Comparison of ENCODE assay signal across 9 cellular contexts in the genomic region with DNA sequence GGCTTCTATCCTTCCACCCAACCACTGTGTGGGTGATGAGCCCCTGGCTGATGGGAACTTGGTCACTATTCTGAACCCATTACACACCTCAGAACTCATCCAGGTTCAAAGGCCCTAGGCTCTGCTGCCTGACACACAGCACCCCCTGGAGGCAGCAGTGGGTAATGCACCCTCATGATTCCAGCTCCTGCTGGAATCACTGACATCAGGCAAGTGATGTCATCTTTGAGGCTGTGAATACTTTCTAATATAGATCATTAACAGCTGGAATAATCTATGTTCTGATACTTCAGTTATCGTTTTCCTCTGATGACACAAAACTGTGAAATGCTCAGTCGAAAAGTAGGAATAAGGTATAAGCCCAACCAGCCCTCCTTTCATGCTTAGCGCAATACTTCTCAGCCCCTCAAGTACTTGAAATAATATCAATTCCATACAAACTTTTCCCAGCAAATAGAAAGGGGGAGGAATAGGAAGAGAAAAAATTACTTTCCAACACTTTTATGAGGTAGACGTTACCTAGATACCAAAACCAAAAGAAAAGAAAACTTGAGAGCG. TPM values are rescaled to one million over a fixed set of nuclear protein-coding genes. Genes with fewer than 3 reads are reported as not detected.
DNase-seq lines count a peak whose midpoint lies in the region; ATAC-seq and TF ChIP-seq lines count a peak whose summit lies in the region.
"Had no signal": no experiment of that assay in that cellular context is flagged by ENCODE, and none has a peak within 500 bp of the region (broad histone marks: within the 10 kb centered on the region; RNA-seq: fewer than 3 reads in every experiment).

No MANE protein-coding gene starts in this region.

- H3K27me3 ChIP-seq in esophagus muscularis mucosa = no peaks in the 10 kb centered on the region

- no peaks in the 10 kb centered on the region for H3K9me3 ChIP-seq in esophagus muscularis mucosa

- no peak overlapping the region for H3K4me3 Mint-ChIP-seq in natural killer cell

- H3K36me3 Mint-ChIP-seq in natural killer cell = no peaks in the 10 kb centered on the region

- no peaks in the 10 kb centered on the region for H3K9me3 Mint-ChIP-seq in natural killer cell

- TF ChIP-seq CTCF in GM12873 (IDR thresholded peaks at IDR 0.05; ENCODE audit: insufficient read depth, low read depth, low read length, missing control alignments) = peak; percentile 98
- peak; percentile 71 to 95 (median 87) for TF ChIP-seq CTCF in esophagus muscularis mucosa (IDR thresholded peaks at IDR 0.05)
- TF ChIP-seq CTCF in natural killer cell (IDR thresholded peaks at IDR 0.05) = peak; percentile 98

- intact Hi-C loops in esophagus muscularis mucosa (cut with DNase I) (no loop called here), natural killer cell (cut with micrococcal nuclease) (loop anchor here (1.0 kb wide), 1 partner anchor 316 kb away; no protein-coding TSS in a partner anchor)

- no peak for TF ChIP-seq POLR2A in esophagus muscularis mucosa (IDR thresholded peaks at IDR 0.05; ENCODE audit: low read depth)

- peaks cover 0 to 10% (median 2%) of the 10 kb centered on the region in 4 donors for H3K4me1 ChIP-seq in esophagus muscularis mucosa

- peaks cover 9 to 22% of the 10 kb centered on the region in 2 donors for H3K27me3 Mint-ChIP-seq in natural killer cell (ENCODE audit: low read depth in 2 of 2)

- H3K27ac ChIP-seq in esophagus muscularis mucosa (replicated peaks in 1 of 4) = no peak overlapping the region

- no peak overlapping the region for H3K27ac Mint-ChIP-seq in natural killer cell

- DNase-seq in A172 (ENCODE audit: low spot score) (peak; percentile 29), NCI-H1694 treated with DMSO at 0.1 percent for 48 hours (lab: John Stamatoyannopoulos, UW) (peak; percentile 14), esophagus muscularis mucosa (ENCODE audit: extremely low spot score) (no peak), natural killer cell (peak; percentile 52)
- peak; percentile 13 for DNase-seq in activated CD8-positive, alpha-beta memory T cell treated with anti-CD3 and anti-CD28 coated beads, Interleukin-2, amount 50 U/mL, for 1 hour (ENCODE audit: extremely low read depth)
- DNase-seq in stimulated activated naive CD4-positive, alpha-beta T cell (lab: John Stamatoyannopoulos, UW) = peak; percentile 31 to 82 (median 58)

- H3K4me3 ChIP-seq in esophagus muscularis mucosa = no peak overlapping the region

- TF ChIP-seq EP300 in esophagus muscularis mucosa (IDR thresholded peaks at IDR 0.05) = no peak

- H3K4me1 Mint-ChIP-seq in natural killer cell = peaks cover 0 to 4% of the 10 kb centered on the region in 2 donors

- 74% methylated on average over 5 of the region's 5 CpGs for WGBS in esophagus muscularis mucosa

- ATAC-seq in natural killer cell (peak; percentile 57 to 83 (median 75)), HG03196 (IDR thresholded peaks at IDR 0.05; ENCODE audit: unreplicated experiment) (no peak)

- no peaks in the 10 kb centered on the region for H3K36me3 ChIP-seq in esophagus muscularis mucosa

RNA-seq across cellular contexts. Expression of a gene that starts 7.5 kb away (rescaled TPM):
- not detected in 2 replicates for total RNA-seq in A172 (2014; rRNA removed; shearing (Covaris generic))
- total RNA-seq in esophagus muscularis mucosa (under 1 TPM in 2 of 4 donors, not detected in 2; under 0.01 to 0.06 TPM), natural killer cell (not detected)
- total RNA-seq: pulmonary artery endothelial cell had no signal

RNA-seq across cellular contexts. Expression of a gene that starts 18.4 kb away (rescaled TPM):
- not detected in 2 replicates for total RNA-seq in A172 (2014; rRNA removed; shearing (Covaris generic))
- total RNA-seq in esophagus muscularis mucosa (not detected), natural killer cell (not detected)
- total RNA-seq: pulmonary artery endothelial cell had no signal

RNA-seq across cellular contexts. Expression of a gene that starts 40.7 kb away (rescaled TPM):
- not detected in 2 replicates for total RNA-seq in A172 (2014; rRNA removed; shearing (Covaris generic))
- total RNA-seq in esophagus muscularis mucosa (10 to 100 TPM in 3 of 4 donors, 1 to 10 TPM in 1; 5.6 to 33.3 (median 29.5) TPM), natural killer cell (not detected)
- total RNA-seq: pulmonary artery endothelial cell had no signal

RNA-seq across cellular contexts. Expression of a gene that starts 43.4 kb away (rescaled TPM):
- 2.6 and 3.6 TPM in 2 replicates for total RNA-seq in A172 (2014; rRNA removed; shearing (Covaris generic))
- total RNA-seq in esophagus muscularis mucosa (under 1 TPM in 1 of 4 donors, not detected in 3; 0.11 TPM), natural killer cell (not detected)
- total RNA-seq: pulmonary artery endothelial cell had no signal
